Comparison of ENCODE assay signal across 1 cellular context in genomic region chr18:9758624-9759075, GRCh38.
TF ChIP-seq lines count a peak whose summit lies in the region.

No MANE protein-coding gene starts in this region.

TF ChIP-seq in IMR-90, 13 proteins besides CTCF, POLR2A, EP300 and RAD21 (continued from another document):
- TF ChIP-seq ELK1 (IDR thresholded peaks at IDR 0.05; ENCODE audit: borderline replicate concordance, low read depth, low read length): no peak
- no peak for TF ChIP-seq RFX5 (IDR thresholded peaks at IDR 0.05; ENCODE audit: low read depth, low read length)
- TF ChIP-seq, protein P1, sequence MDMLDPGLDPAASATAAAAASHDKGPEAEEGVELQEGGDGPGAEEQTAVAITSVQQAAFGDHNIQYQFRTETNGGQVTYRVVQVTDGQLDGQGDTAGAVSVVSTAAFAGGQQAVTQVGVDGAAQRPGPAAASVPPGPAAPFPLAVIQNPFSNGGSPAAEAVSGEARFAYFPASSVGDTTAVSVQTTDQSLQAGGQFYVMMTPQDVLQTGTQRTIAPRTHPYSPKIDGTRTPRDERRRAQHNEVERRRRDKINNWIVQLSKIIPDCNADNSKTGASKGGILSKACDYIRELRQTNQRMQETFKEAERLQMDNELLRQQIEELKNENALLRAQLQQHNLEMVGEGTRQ (IDR thresholded peaks at IDR 0.05; ENCODE audit: low read depth, low read length): no peak
- no peak for TF ChIP-seq FOS (IDR thresholded peaks at IDR 0.05; ENCODE audit: low read depth, low read length)
- no peak for TF ChIP-seq CHD1 (IDR thresholded peaks at IDR 0.05; ENCODE audit: low read depth, low read length)
- TF ChIP-seq BHLHE40 (IDR thresholded peaks at IDR 0.05; ENCODE audit: low read depth, low read length): no peak
- TF ChIP-seq NFE2L2 (IDR thresholded peaks at IDR 0.05; ENCODE audit: low read depth, low read length): no peak
- TF ChIP-seq MAFK (IDR thresholded peaks at IDR 0.05; ENCODE audit: low read depth, low read length): no peak
- no peak for TF ChIP-seq RCOR1 (IDR thresholded peaks at IDR 0.05; ENCODE audit: insufficient replicate concordance, low read length)
- TF ChIP-seq MXI1 (IDR thresholded peaks at IDR 0.05; ENCODE audit: borderline replicate concordance, low read depth, low read length): no peak
- no peak for TF ChIP-seq CEBPB (IDR thresholded peaks at IDR 0.05; ENCODE audit: low read depth, low read length)
- TF ChIP-seq SMC3 (IDR thresholded peaks at IDR 0.05; ENCODE audit: low read depth, low read length): no peak
